ENCODE assay signal across 9 cellular contexts in the genomic region with DNA sequence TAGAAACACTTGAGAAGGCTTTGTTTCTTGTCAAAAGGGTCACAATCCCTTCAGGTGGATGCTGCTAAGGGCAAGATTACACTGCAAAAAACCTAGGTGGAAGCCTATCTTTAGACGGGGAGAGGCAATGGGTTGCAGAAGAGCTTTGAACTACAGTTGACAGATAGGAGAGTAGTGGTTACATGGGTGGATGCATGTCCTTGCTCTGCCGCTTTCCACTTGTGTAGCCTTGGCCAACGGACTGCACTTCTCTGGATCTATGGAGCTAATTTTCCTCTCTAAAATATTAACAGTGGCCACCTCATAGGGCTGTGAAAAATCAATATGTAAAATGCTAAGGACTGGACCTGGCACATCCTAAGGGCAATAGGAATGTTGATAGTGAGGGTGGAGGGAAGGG. TPM values are rescaled to one million over a fixed set of nuclear protein-coding genes. Genes with fewer than 3 reads are reported as not detected.
DNase-seq lines count a peak whose midpoint lies in the region; ATAC-seq and TF ChIP-seq lines count a peak whose summit lies in the region.
"Had no signal": no experiment of that assay in that cellular context is flagged by ENCODE, and none has a peak within 500 bp of the region (broad histone marks: within the 10 kb centered on the region; RNA-seq: fewer than 3 reads in every experiment).

No MANE protein-coding gene starts in this region.

- TF ChIP-seq EP300 in upper lobe of left lung (IDR thresholded peaks at IDR 0.05): no peak

- H3K9me3 Mint-ChIP-seq in activated naive CD4-positive, alpha-beta T cell treated with anti-CD3 and anti-CD28 coated beads, Interleukin-2, amount 50 U/mL, for 24 hours: no peaks in the 10 kb centered on the region

- 43 to 65% methylated on average over 3 of the region's 3 CpGs for WGBS in lung, 2 donors
- 49 to 62% methylated on average over 3 of the region's 3 CpGs for WGBS in upper lobe of left lung, 2 donors

- intact Hi-C loops in sciatic nerve (cut with DNase I): no loop called here

- peaks cover 50% of the 10 kb centered on the region for H3K4me1 Mint-ChIP-seq in activated naive CD4-positive, alpha-beta T cell treated with anti-CD3 and anti-CD28 coated beads, Interleukin-2, amount 50 U/mL, for 24 hours

- H3K36me3 ChIP-seq in lung (ENCODE audit: control insufficient read depth in 2 of 2, insufficient read depth in 2 of 2, low read length in 2 of 2) (peaks cover 0 to 1% of the 10 kb centered on the region in 2 donors), upper lobe of left lung (peaks cover 0 to 14% (median 2%) of the 10 kb centered on the region in 4 donors)

- H3K4me3 Mint-ChIP-seq in activated naive CD4-positive, alpha-beta T cell treated with anti-CD3 and anti-CD28 coated beads, Interleukin-2, amount 50 U/mL, for 24 hours: peak overlapping the region; percentile 99

- H3K27ac ChIP-seq in lung (ENCODE audit: low read depth in 1 of 2, low read length in 1 of 2) (peak overlapping the region in 1 of 2 donors; percentile 88), upper lobe of left lung (peak overlapping the region in 1 of 4 donors; percentile 94)

- no peak for TF ChIP-seq POLR2A in upper lobe of left lung (IDR thresholded peaks at IDR 0.05)

- TF ChIP-seq CTCF in astrocyte of the cerebellum (IDR thresholded peaks at IDR 0.05; ENCODE audit: low read depth, low read length, missing control alignments) (no peak), lung (IDR thresholded peaks at IDR 0.05; ENCODE audit: control extremely low read depth, extremely low read depth) (no peak), upper lobe of left lung (IDR thresholded peaks at IDR 0.05) (no peak)

- H3K36me3 Mint-ChIP-seq in activated naive CD4-positive, alpha-beta T cell treated with anti-CD3 and anti-CD28 coated beads, Interleukin-2, amount 50 U/mL, for 24 hours: peaks cover 4% of the 10 kb centered on the region

- no peaks in the 10 kb centered on the region for H3K9me3 ChIP-seq in lung (ENCODE audit: control insufficient read depth in 2 of 2, insufficient read depth in 1 of 2, low read length in 1 of 2)
- no peaks in the 10 kb centered on the region for H3K9me3 ChIP-seq in upper lobe of left lung

- H3K27me3 ChIP-seq in lung (ENCODE audit: control insufficient read depth, insufficient read depth): no peaks in the 10 kb centered on the region
- H3K27me3 ChIP-seq in upper lobe of left lung: no peaks in the 10 kb centered on the region

- peak overlapping the region; percentile 99 for H3K27ac Mint-ChIP-seq in activated naive CD4-positive, alpha-beta T cell treated with anti-CD3 and anti-CD28 coated beads, Interleukin-2, amount 50 U/mL, for 24 hours

- DNase-seq in activated naive CD4-positive, alpha-beta T cell treated with anti-CD3 and anti-CD28 coated beads, Interleukin-2, amount 50 U/mL, for 16 hours: no peak
- DNase-seq in astrocyte of the cerebellum (ENCODE audit: low read depth) (no peak), lung (ENCODE audit: low spot score) (no peak), upper lobe of left lung (no peak), occipital lobe (lab: John Stamatoyannopoulos, UW) (no peak), sciatic nerve (ENCODE audit: low spot score) (no peak), cortex of kidney (lab: John Stamatoyannopoulos, UW) (no peak)
- DNase-seq: caudate nucleus had no signal

- peaks cover 5 to 17% of the 10 kb centered on the region in 2 donors for H3K4me1 ChIP-seq in lung (ENCODE audit: control insufficient read depth in 2 of 2, insufficient read depth in 2 of 2, low read length in 2 of 2)
- H3K4me1 ChIP-seq in upper lobe of left lung: peaks cover 27 to 52% (median 32%) of the 10 kb centered on the region in 4 donors

- ATAC-seq in lung (ENCODE audit: insufficient read depth, low FRiP score) (no peak), upper lobe of left lung (ENCODE audit: low FRiP score in 2 of 2) (no peak), sciatic nerve (no peak)

- no peaks in the 10 kb centered on the region for H3K27me3 Mint-ChIP-seq in activated naive CD4-positive, alpha-beta T cell treated with anti-CD3 and anti-CD28 coated beads, Interleukin-2, amount 50 U/mL, for 24 hours

- peak overlapping the region; percentile 100 for H3K4me3 ChIP-seq in astrocyte of the cerebellum (ENCODE audit: low read depth, low read length)
- peak overlapping the region; percentile 8 for H3K4me3 ChIP-seq in lung
- H3K4me3 ChIP-seq in upper lobe of left lung: peak overlapping the region in 3 of 4 donors; percentile 95 to 100 (median 99)

- in situ Hi-C loops in astrocyte of the cerebellum (cut with HindIII; ENCODE audit: low sequenced_read_pairs): no loop called here

RNA-seq across cellular contexts. Expression of a gene that starts 1.0 kb away (rescaled TPM):
- total RNA-seq in lung (10 to 100 TPM; 38.9 to 39.2 TPM), upper lobe of left lung (10 to 100 TPM; 28.4 to 71.7 (median 63.3) TPM), occipital lobe (24.5 TPM), sciatic nerve (24.2 TPM)
- 10 to 100 TPM; 19.7 to 54.5 TPM for polyA plus RNA-seq in lung

RNA-seq across cellular contexts. Expression of a gene that starts 1.4 kb away (rescaled TPM):
- total RNA-seq in lung (10 to 100 TPM in 1 of 2 donors, 1 to 10 TPM in 1; 6.3 to 21.6 TPM), upper lobe of left lung (10 to 100 TPM in 4 of 6 donors, 1 to 10 TPM in 1, under 1 TPM in 1; 0.89 to 18.4 (median 16.0) TPM), occipital lobe (14.8 TPM), sciatic nerve (12.0 TPM)
- 10 to 100 TPM; 32.6 to 34.4 TPM for polyA plus RNA-seq in lung

RNA-seq across cellular contexts. Expression of a gene that starts 22.3 kb away (rescaled TPM):
- total RNA-seq in lung: 10 to 100 TPM; 13.6 to 16.0 TPM
- 10 to 100 TPM; 18.0 to 39.8 TPM for polyA plus RNA-seq in lung
- 10 to 100 TPM; 18.7 to 65.0 (median 29.3) TPM for total RNA-seq in upper lobe of left lung
- 9.4 TPM for total RNA-seq in occipital lobe
- 23.5 TPM for total RNA-seq in sciatic nerve

RNA-seq across cellular contexts. Expression of a gene that starts 28.6 kb away (rescaled TPM):
- total RNA-seq in lung (10 to 100 TPM in 1 of 2 donors, 1 to 10 TPM in 1; 6.2 to 30.5 TPM), upper lobe of left lung (10 to 100 TPM; 10.0 to 39.1 (median 23.4) TPM), occipital lobe (0.16 TPM), sciatic nerve (6.1 TPM)
- polyA plus RNA-seq in lung: 10 to 100 TPM; 35.1 to 39.0 TPM

RNA-seq across cellular contexts. Expression of a gene that starts 34.7 kb away (rescaled TPM):
- total RNA-seq in lung (10 to 100 TPM; 10.2 to 16.4 TPM), upper lobe of left lung (10 to 100 TPM in 3 of 6 donors, 1 to 10 TPM in 2, not detected in 1; 7.0 to 17.2 (median 10.3) TPM), occipital lobe (5.3 TPM), sciatic nerve (4.1 TPM)
- 10 to 100 TPM; 11.6 to 18.6 TPM for polyA plus RNA-seq in lung

Comparison
In these comparisons a context has a peak if more than half of its experiments do, and no peak if none do; other contexts are left out.
1. H3K4me3 ChIP-seq: peak in every context shown above with its lines; median percentile 100 in astrocyte of the cerebellum; 99 in upper lobe of left lung; 8 in lung.